In the genomic region with DNA sequence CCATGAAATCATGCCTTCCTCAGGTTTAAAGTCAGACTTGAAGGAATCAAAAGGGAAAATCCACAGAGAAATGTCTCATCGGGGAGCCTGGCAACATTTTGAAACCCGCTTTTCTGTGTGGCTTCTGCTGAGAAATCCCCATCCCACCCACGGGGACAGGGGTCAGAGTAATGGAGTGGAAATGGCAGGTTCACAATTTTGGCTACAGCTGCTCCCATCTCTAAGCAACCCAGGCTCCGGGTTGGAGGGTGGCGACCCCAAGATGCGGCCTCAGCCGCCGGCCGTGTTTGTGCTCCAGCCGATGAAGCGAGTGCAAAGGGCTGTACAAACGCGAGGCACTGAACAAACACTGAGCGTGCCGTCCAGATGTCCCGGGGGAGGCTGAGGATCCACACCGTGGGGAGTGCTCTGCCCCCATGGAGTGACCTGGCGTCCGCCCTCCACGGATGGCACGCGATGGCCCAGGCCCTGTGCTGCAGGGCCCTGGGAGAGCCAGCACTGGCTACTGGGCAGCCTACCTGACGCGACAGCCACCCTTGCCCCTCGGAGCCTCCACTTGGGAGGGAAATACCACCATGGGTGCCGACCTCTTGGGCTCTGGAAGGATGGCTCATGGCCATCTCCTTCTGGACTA, we compare ENCODE assay signal across 10 cellular contexts. TPM values are rescaled to one million over a fixed set of nuclear protein-coding genes. Genes with fewer than 3 reads are reported as not detected.
A peak's percentile ranks its signal among the peaks of the same experiment; 100 is the strongest.
DNase-seq lines count a peak whose midpoint lies in the region; ATAC-seq and TF ChIP-seq lines count a peak whose summit lies in the region.
"Had no signal": no experiment of that assay in that cellular context is flagged by ENCODE, and none has a peak within 500 bp of the region (broad histone marks: within the 10 kb centered on the region; RNA-seq: fewer than 3 reads in every experiment).

No MANE protein-coding gene starts in this region.

- no peaks in the 10 kb centered on the region for H3K27me3 ChIP-seq in upper lobe of left lung

- H3K27ac ChIP-seq in upper lobe of left lung = peak overlapping the region; percentile 52 to 78 (median 65)

- no peaks in the 10 kb centered on the region for H3K9me3 Mint-ChIP-seq in activated T-helper 17 cell treated with anti-CD3 and anti-CD28 coated beads, Interleukin-2, amount 50 U/mL, for 72 hours
- H3K9me3 Mint-ChIP-seq: CD8-positive, alpha-beta memory T cell had no signal

- intact Hi-C loops in mucosa of descending colon (cut with DNase I, micrococcal nuclease) = no loop called here

- TF ChIP-seq EP300 in upper lobe of left lung (IDR thresholded peaks at IDR 0.05) = no peak

- H3K4me1 ChIP-seq in mucosa of descending colon (ENCODE audit: low read depth) (no peaks in the 10 kb centered on the region), upper lobe of left lung (peaks cover 5 to 36% (median 18%) of the 10 kb centered on the region in 4 donors)

- no peak overlapping the region for H3K4me3 ChIP-seq in mucosa of descending colon
- no peak overlapping the region for H3K4me3 ChIP-seq in upper lobe of left lung

- 78 to 79% methylated on average over 13 to 18 of the region's 26 CpGs for WGBS in upper lobe of left lung, 2 donors

- H3K9me3 ChIP-seq in mucosa of descending colon (no peaks in the 10 kb centered on the region), upper lobe of left lung (no peaks in the 10 kb centered on the region)

- H3K27ac Mint-ChIP-seq in activated T-helper 17 cell treated with anti-CD3 and anti-CD28 coated beads, Interleukin-2, amount 50 U/mL, for 72 hours = peak overlapping the region; percentile 88

- H3K36me3 ChIP-seq in mucosa of descending colon (ENCODE audit: low read depth) (no peaks in the 10 kb centered on the region), upper lobe of left lung (peaks cover 0 to 21% (median 3%) of the 10 kb centered on the region in 4 donors)

- TF ChIP-seq CTCF in mucosa of descending colon (IDR thresholded peaks at IDR 0.05) = no peak
- TF ChIP-seq CTCF in upper lobe of left lung (IDR thresholded peaks at IDR 0.05) = no peak

- peak overlapping the region; percentile 62 for H3K4me3 Mint-ChIP-seq in activated T-helper 17 cell treated with anti-CD3 and anti-CD28 coated beads, Interleukin-2, amount 50 U/mL, for 72 hours

- no peaks in the 10 kb centered on the region for H3K36me3 Mint-ChIP-seq in activated T-helper 17 cell treated with anti-CD3 and anti-CD28 coated beads, Interleukin-2, amount 50 U/mL, for 72 hours (ENCODE audit: low read depth)

- DNase-seq in stimulated activated CD4-positive, alpha-beta T cell treated with anti-CD3 and anti-CD28 coated beads, Interleukin-2, amount 100 ng/mL, for 24 hours = peak; percentile 39 to 48
- no peak for DNase-seq in stimulated activated CD4-positive, alpha-beta T cell treated with anti-CD3 and anti-CD28 coated beads, Interleukin-4, amount 100 ng/mL, for 4 hours
- DNase-seq in mucosa of descending colon (no peak), upper lobe of left lung (no peak), NOMO-1 treated with DMSO at 0.1 percent for 48 hours (lab: John Stamatoyannopoulos, UW; ENCODE audit: unreplicated experiment) (no peak), activated gamma-delta T cell treated with Interleukin-2 at 50 U/mL for 16 hours (no peak)
- DNase-seq: NCI-H510A had no signal

- no peak for TF ChIP-seq POLR2A in upper lobe of left lung (IDR thresholded peaks at IDR 0.05)

- no peaks in the 10 kb centered on the region for H3K27me3 Mint-ChIP-seq in activated T-helper 17 cell treated with anti-CD3 and anti-CD28 coated beads, Interleukin-2, amount 50 U/mL, for 72 hours

- peak; percentile 46 for ATAC-seq in activated T-helper 17 cell treated with anti-CD3 and anti-CD28 coated beads, Interleukin-2, amount 50 U/mL, for 72 hours (replicated peaks)
- ATAC-seq in mucosa of descending colon (peak; percentile 27), upper lobe of left lung (ENCODE audit: low FRiP score in 2 of 2) (no peak), GM19452 (IDR thresholded peaks at IDR 0.05; ENCODE audit: unreplicated experiment) (no peak)

- H3K4me1 Mint-ChIP-seq in activated T-helper 17 cell treated with anti-CD3 and anti-CD28 coated beads, Interleukin-2, amount 50 U/mL, for 72 hours = no peaks in the 10 kb centered on the region

RNA-seq across cellular contexts. Expression of a gene that starts 22.2 kb away (rescaled TPM):
- total RNA-seq in activated T-helper 17 cell treated with anti-CD3 and anti-CD28 coated beads, Interleukin-2, amount 50 U/mL, for 72 hours = 1 to 10 TPM in 1 of 2 donors, under 1 TPM in 1; 0.52 to 1.6 TPM
- total RNA-seq in mucosa of descending colon (10 to 100 TPM; 12.7 to 30.8 (median 23.7) TPM), upper lobe of left lung (10 to 100 TPM; 16.9 to 79.0 (median 49.2) TPM)

RNA-seq across cellular contexts. Expression of a gene that starts 39.1 kb away (rescaled TPM):
- 1 to 10 TPM; 2.5 to 5.7 TPM for total RNA-seq in activated T-helper 17 cell treated with anti-CD3 and anti-CD28 coated beads, Interleukin-2, amount 50 U/mL, for 72 hours
- 10 to 100 TPM; 13.1 to 17.8 (median 14.8) TPM for total RNA-seq in mucosa of descending colon
- total RNA-seq in upper lobe of left lung = 10 to 100 TPM; 22.0 to 93.2 (median 55.5) TPM

RNA-seq across cellular contexts. Expression of a gene that starts 43.2 kb away (rescaled TPM):
- total RNA-seq in activated T-helper 17 cell treated with anti-CD3 and anti-CD28 coated beads, Interleukin-2, amount 50 U/mL, for 72 hours = 1 to 10 TPM; 2.4 to 6.1 TPM
- total RNA-seq in mucosa of descending colon (10 to 100 TPM; 33.3 to 71.6 (median 41.0) TPM), upper lobe of left lung (100 to 1,000 TPM in 2 of 6 donors, 10 to 100 TPM in 4; 43.7 to 192 (median 85.4) TPM)

RNA-seq across cellular contexts. Expression of a gene that starts 43.9 kb away (rescaled TPM):
- 10 to 100 TPM; 28.8 to 45.0 TPM for total RNA-seq in activated T-helper 17 cell treated with anti-CD3 and anti-CD28 coated beads, Interleukin-2, amount 50 U/mL, for 72 hours
- 10 to 100 TPM; 63.3 to 90.8 (median 81.6) TPM for total RNA-seq in mucosa of descending colon
- total RNA-seq in upper lobe of left lung = 10 to 100 TPM; 35.0 to 90.2 (median 53.4) TPM

Comparison
In these comparisons a context has a peak if more than half of its experiments do, and no peak if none do; other contexts are left out.
1. DNase-seq: peak in stimulated activated CD4-positive, alpha-beta T cell treated with anti-CD3 and anti-CD28 coated beads, Interleukin-2, amount 100 ng/mL, for 24 hours (2 of 2); none in stimulated activated CD4-positive, alpha-beta T cell treated with anti-CD3 and anti-CD28 coated beads, Interleukin-4, amount 100 ng/mL, for 4 hours (0 of 2), mucosa of descending colon (0 of 3), upper lobe of left lung (0 of 2), NOMO-1 treated with DMSO at 0.1 percent for 48 hours (single experiment) and activated gamma-delta T cell treated with Interleukin-2 at 50 U/mL for 16 hours (single experiment).
2. ATAC-seq: peak in activated T-helper 17 cell treated with anti-CD3 and anti-CD28 coated beads, Interleukin-2, amount 50 U/mL, for 72 hours (single experiment) and mucosa of descending colon (single experiment); none in upper lobe of left lung (0 of 2) and GM19452 (single experiment).
3. RNA of a gene that starts 22.2 kb away (total RNA-seq): 16.9 to 79.0 TPM in upper lobe of left lung and 12.7 to 30.8 TPM in mucosa of descending colon; 0.52 to 1.6 TPM in activated T-helper 17 cell treated with anti-CD3 and anti-CD28 coated beads, Interleukin-2, amount 50 U/mL, for 72 hours; every median in the first group is over 4 times any median in the second.
4. RNA of a gene that starts 43.2 kb away (total RNA-seq): 43.7 to 192 TPM in upper lobe of left lung and 33.3 to 71.6 TPM in mucosa of descending colon; 2.4 to 6.1 TPM in activated T-helper 17 cell treated with anti-CD3 and anti-CD28 coated beads, Interleukin-2, amount 50 U/mL, for 72 hours; every median in the first group is over 4 times any median in the second.